In genomic region chr11:64233913-64234839, GRCh38 we compare ENCODE assay signal across 8 cellular contexts. TPM values are rescaled to one million over a fixed set of nuclear protein-coding genes. Genes with fewer than 3 reads are reported as not detected.
A peak's percentile ranks its signal among the peaks of the same experiment; 100 is the strongest.
DNase-seq lines count a peak whose midpoint lies in the region; TF ChIP-seq lines count a peak whose summit lies in the region.

Gene VEGFB, plus strand, starts transcription at chr11:64234584. Its CDS starts 250 bp downstream, at chr11:64234834.

- peaks cover 8 to 16% of the 10 kb centered on the region in 2 donors for H3K4me1 ChIP-seq in breast epithelium

- intact Hi-C loops in breast epithelium (cut with DNase I; ENCODE audit: low total_unique reads): no loop called here

- peak within 1 kb of the TSS; percentile 78 to 94 for H3K27ac ChIP-seq in breast epithelium
- peak within 1 kb of the TSS in 20 of 21 experiments; percentile 22 to 91 (median 82) for H3K27ac ChIP-seq in skin epidermis

- no peaks in the 10 kb centered on the region for H3K9me3 ChIP-seq in breast epithelium

- peak; percentile 24 for TF ChIP-seq POLR2A in breast epithelium (IDR thresholded peaks at IDR 0.05)

- TF ChIP-seq EP300 in Ishikawa (IDR thresholded peaks at IDR 0.05; ENCODE audit: borderline replicate concordance): no peak

- TF ChIP-seq RAD21 in Ishikawa (IDR thresholded peaks at IDR 0.05; ENCODE audit: low read depth): no peak

- no peak for TF ChIP-seq CTCF in breast epithelium (IDR thresholded peaks at IDR 0.05)

- H3K4me3 ChIP-seq in breast epithelium (peak within 1 kb of the TSS; percentile 71 to 96 (median 75)), skin epidermis (peak within 1 kb of the TSS; percentile 41 to 69 (median 58))

- no peaks in the 10 kb centered on the region for H3K36me3 ChIP-seq in breast epithelium

- no peaks in the 10 kb centered on the region for H3K27me3 ChIP-seq in breast epithelium

- peak; percentile 32 to 56 for DNase-seq in SHP77 (lab: John Stamatoyannopoulos, UW)
- no peak for DNase-seq in SHP77 treated with DMSO at 0.1 percent for 48 hours (lab: John Stamatoyannopoulos, UW)
- peak; percentile 30 for DNase-seq in UCSD-AML1 (lab: John Stamatoyannopoulos, UW; ENCODE audit: unreplicated experiment)
- no peak for DNase-seq in breast epithelium (ENCODE audit: low spot score in 2 of 2)
- DNase-seq in iPS-NIHi11 (ENCODE audit: low spot score): peak; percentile 54
- DNase-seq in occipital lobe (lab: John Stamatoyannopoulos, UW): no peak

TF ChIP-seq in Ishikawa, 13 proteins besides CTCF, POLR2A, EP300 and RAD21:
- 0 out of 2 replicates have a peak, but pooled peaks have one; percentile 26 for TF ChIP-seq TCF12 (IDR thresholded peaks at IDR 0.05; ENCODE audit: low read depth)
- no peak for TF ChIP-seq YY1 (IDR thresholded peaks at IDR 0.05; ENCODE audit: low read depth)
- peak; percentile 74 for TF ChIP-seq USF1 (IDR thresholded peaks at IDR 0.05)
- peak; percentile 96 for TF ChIP-seq ZBTB7A (IDR thresholded peaks at IDR 0.05; ENCODE audit: low read depth)
- peak; percentile 28; the same call in 1 of the 2 replicates for TF ChIP-seq MAX (IDR thresholded peaks at IDR 0.05)
- TF ChIP-seq CREB1 (IDR thresholded peaks at IDR 0.05; ENCODE audit: low read depth): no peak
TF ChIP-seq in Ishikawa: peak in this region for 4.

RNA-seq across cellular contexts. Expression of gene VEGFB, which starts in this region (rescaled TPM):
- 100 to 1,000 TPM in 1 of 3 donors, 10 to 100 TPM in 2; 45.1 to 223 (median 53.4) TPM for total RNA-seq in breast epithelium
- total RNA-seq in occipital lobe: 9.5 TPM

Comparison
In these comparisons a context has a peak if more than half of its experiments do, and no peak if none do; other contexts are left out.
1. DNase-seq: peak in SHP77 (2 of 2), UCSD-AML1 (single experiment) and iPS-NIHi11 (single experiment); none in SHP77 treated with DMSO at 0.1 percent for 48 hours (single experiment), breast epithelium (0 of 2) and occipital lobe (single experiment).